Comparison of ENCODE assay signal across 9 cellular contexts in the genomic region with DNA sequence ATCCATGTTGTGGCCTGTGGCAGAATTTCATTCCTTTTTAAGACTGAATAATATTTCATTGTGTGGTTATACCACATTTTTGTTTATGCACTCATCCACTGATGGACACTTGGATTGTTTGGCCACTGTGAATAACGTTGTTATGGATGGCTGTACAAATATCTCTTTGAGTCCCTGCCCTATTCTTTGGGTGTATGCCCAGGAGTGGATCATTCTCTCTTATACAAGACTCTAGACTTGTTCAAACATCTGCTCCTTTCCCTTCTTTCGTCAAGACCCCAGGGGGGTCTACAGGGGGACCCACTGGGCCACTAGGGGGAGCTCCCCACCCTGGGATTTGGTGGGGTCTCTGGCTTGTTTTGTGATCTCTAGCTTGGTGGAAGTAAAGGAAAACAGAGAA.
DNase-seq lines count a peak whose midpoint lies in the region; TF ChIP-seq lines count a peak whose summit lies in the region.
"Had no signal": no experiment of that assay in that cellular context is flagged by ENCODE, and none has a peak within 500 bp of the region (broad histone marks: within the 10 kb centered on the region; RNA-seq: fewer than 3 reads in every experiment).

No MANE protein-coding gene starts in this region.

- no peaks in the 10 kb centered on the region for H3K27me3 Mint-ChIP-seq in chondrocyte (ENCODE audit: low read depth)
- H3K27me3 Mint-ChIP-seq in osteocyte (ENCODE audit: unreplicated experiment) = no peaks in the 10 kb centered on the region

- H3K4me3 Mint-ChIP-seq in chondrocyte (ENCODE audit: unreplicated experiment) (no peak overlapping the region), osteocyte (ENCODE audit: unreplicated experiment) (no peak overlapping the region)

- peaks cover 16% of the 10 kb centered on the region for H3K9me3 Mint-ChIP-seq in chondrocyte (ENCODE audit: low read depth)
- H3K9me3 Mint-ChIP-seq in osteocyte (ENCODE audit: unreplicated experiment) = peaks cover 9% of the 10 kb centered on the region

- H3K27ac Mint-ChIP-seq in chondrocyte (ENCODE audit: unreplicated experiment) (peak overlapping the region; percentile 63), osteocyte (ENCODE audit: unreplicated experiment) (peak overlapping the region; percentile 41)

- H3K4me1 Mint-ChIP-seq in chondrocyte (ENCODE audit: low read depth) (peaks cover 42% of the 10 kb centered on the region), osteocyte (ENCODE audit: unreplicated experiment) (peaks cover 32% of the 10 kb centered on the region)

- no peak overlapping the region for H3K4me3 ChIP-seq in LNCaP clone FGC (ENCODE audit: low read depth, low read length)
- H3K4me3 ChIP-seq: esophagus muscularis mucosa had no signal

- TF ChIP-seq CTCF in GM10266 (IDR thresholded peaks at IDR 0.05; ENCODE audit: control insufficient read depth, insufficient read depth, low read depth, missing control alignments) (peak; percentile 59), LNCaP clone FGC (IDR thresholded peaks at IDR 0.05; ENCODE audit: control insufficient read depth, extremely low read depth, insufficient read depth) (peak; percentile 6; the same call in 1 of the 2 replicates), chondrocyte (IDR thresholded peaks at IDR 0.05) (peak; percentile 71), osteocyte (IDR thresholded peaks at IDR 0.05) (peak; percentile 52)

- H3K36me3 Mint-ChIP-seq in chondrocyte (ENCODE audit: low read depth) = peaks cover 10% of the 10 kb centered on the region
- no peaks in the 10 kb centered on the region for H3K36me3 Mint-ChIP-seq in osteocyte (ENCODE audit: unreplicated experiment)

- DNase-seq in GM10266 (ENCODE audit: extremely low spot score) = no peak
- DNase-seq in LNCaP clone FGC (ENCODE audit: low read depth) = no peak
- DNase-seq in chondrocyte (ENCODE audit: low spot score) = no peak
- DNase-seq in osteocyte (ENCODE audit: extremely low spot score, unreplicated experiment) = no peak
- DNase-seq in GM19240 (ENCODE audit: insufficient read length, low spot score) = no peak
- DNase-seq in activated CD4-positive, alpha-beta T cell treated with anti-CD3 and anti-CD28 coated beads, Interleukin-2, amount 50 U/mL, for 4 hours = no peak
- DNase-seq in effector CD8-positive, alpha-beta T cell (lab: John Stamatoyannopoulos, UW) = no peak
- DNase-seq: activated CD4-positive, alpha-beta T cell treated with anti-CD3 and anti-CD28 coated beads, Interleukin-2, amount 50 U/mL, for 48 hours had no signal

Comparison
In these comparisons a context has a peak if more than half of its experiments do, and no peak if none do; other contexts are left out.
1. CTCF ChIP-seq: peak in every context shown above with its lines; median percentile 71 in chondrocyte; 59 in GM10266; 52 in osteocyte; 6 in LNCaP clone FGC.